Comparison of ENCODE assay signal across 8 cellular contexts in genomic region chr17:29293890-29294579, GRCh38. TPM values are rescaled to one million over a fixed set of nuclear protein-coding genes. Genes with fewer than 3 reads are reported as not detected.
DNase-seq lines count a peak whose midpoint lies in the region; ATAC-seq and TF ChIP-seq lines count a peak whose summit lies in the region.

A gene with protein sequence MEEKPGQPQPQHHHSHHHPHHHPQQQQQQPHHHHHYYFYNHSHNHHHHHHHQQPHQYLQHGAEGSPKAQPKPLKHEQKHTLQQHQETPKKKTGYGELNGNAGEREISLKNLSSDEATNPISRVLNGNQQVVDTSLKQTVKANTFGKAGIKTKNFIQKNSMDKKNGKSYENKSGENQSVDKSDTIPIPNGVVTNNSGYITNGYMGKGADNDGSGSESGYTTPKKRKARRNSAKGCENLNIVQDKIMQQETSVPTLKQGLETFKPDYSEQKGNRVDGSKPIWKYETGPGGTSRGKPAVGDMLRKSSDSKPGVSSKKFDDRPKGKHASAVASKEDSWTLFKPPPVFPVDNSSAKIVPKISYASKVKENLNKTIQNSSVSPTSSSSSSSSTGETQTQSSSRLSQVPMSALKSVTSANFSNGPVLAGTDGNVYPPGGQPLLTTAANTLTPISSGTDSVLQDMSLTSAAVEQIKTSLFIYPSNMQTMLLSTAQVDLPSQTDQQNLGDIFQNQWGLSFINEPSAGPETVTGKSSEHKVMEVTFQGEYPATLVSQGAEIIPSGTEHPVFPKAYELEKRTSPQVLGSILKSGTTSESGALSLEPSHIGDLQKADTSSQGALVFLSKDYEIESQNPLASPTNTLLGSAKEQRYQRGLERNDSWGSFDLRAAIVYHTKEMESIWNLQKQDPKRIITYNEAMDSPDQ (minus strand): TSS chr17:29294148. CDS start chr17:29294059, 89 bp downstream.

- H3K4me1 Mint-ChIP-seq in neural progenitor cell, result peaks cover 25% of the 10 kb centered on the region

- peak; percentile 95 for ATAC-seq in foreskin keratinocyte

- no peaks in the 10 kb centered on the region for H3K27me3 ChIP-seq in foreskin keratinocyte
- no peaks in the 10 kb centered on the region for H3K27me3 ChIP-seq in neural progenitor cell

- H3K9me3 ChIP-seq in neural progenitor cell (ENCODE audit: low read depth), result no peaks in the 10 kb centered on the region

- H3K9ac ChIP-seq in neural progenitor cell, result peak within 1 kb of the TSS; percentile 71

- CTCF ChIA-PET in HEK293T (lab: Yijun Ruan, JAX), result interaction anchor here (1.2 kb wide), 1 partner anchor 76 kb away, joined by 4 read pairs; no protein-coding TSS in a partner anchor

- H3K4me2 ChIP-seq in neural progenitor cell, result peak within 1 kb of the TSS; percentile 96

- H3K27ac ChIP-seq in foreskin keratinocyte (peak within 1 kb of the TSS; percentile 73), neural progenitor cell (peak within 1 kb of the TSS; percentile 96)

- peaks cover 18% of the 10 kb centered on the region for H3K4me1 ChIP-seq in foreskin keratinocyte
- peaks cover 24% of the 10 kb centered on the region for H3K4me1 ChIP-seq in neural progenitor cell

- peaks cover 2% of the 10 kb centered on the region for H3K9me3 Mint-ChIP-seq in neural progenitor cell

- POLR2A ChIA-PET in HEK293T (lab: Yijun Ruan, JAX), result interaction anchor here (0.6 to 2.0 kb wide), 46 partner anchors 9 to 799 kb away, joined by 3 to 33 read pairs (median 4); partner anchors contain the start of gene MYO18A

- TF ChIP-seq CTCF in foreskin keratinocyte (conservative IDR thresholded peaks at IDR 0.05), result no peak
- no peak for TF ChIP-seq CTCF in neural progenitor cell (IDR thresholded peaks at IDR 0.05)

- H3K27me3 Mint-ChIP-seq in neural progenitor cell (ENCODE audit: insufficient read depth, low read depth), result peaks cover 6% of the 10 kb centered on the region

- H3K4me3 ChIP-seq in neural progenitor cell, result peak within 1 kb of the TSS; percentile 89

- in situ Hi-C loops in SK-MEL-5 (cut with HindIII; ENCODE audit: low pct_unique_long_range_greater_than_20kb, low sequenced_read_pairs), result no loop called here

- peak within 1 kb of the TSS; percentile 99 for H3K27ac Mint-ChIP-seq in neural progenitor cell

- H4K20me1 ChIP-seq in neural progenitor cell (ENCODE audit: low read depth), result peaks cover 38% of the 10 kb centered on the region

- DNase-seq in GF-D8 (lab: John Stamatoyannopoulos, UW) (peak; percentile 91), HEK293T (ENCODE audit: extremely low spot score) (peak; percentile 92), MV-4-11 (lab: John Stamatoyannopoulos, UW) (peak; percentile 98), SK-MEL-5 (ENCODE audit: low read depth, low spot score) (peak; percentile 99), foreskin keratinocyte (peak; percentile 84 to 93), neural progenitor cell (ENCODE audit: low spot score) (peak; percentile 99), stromal cell of bone marrow (ENCODE audit: low read depth) (peak; percentile 96)
- peak; percentile 99 for DNase-seq in activated naive CD4-positive, alpha-beta T cell treated with Interleukin-2 at 50 U/mL for 16 hours

- peaks cover 47% of the 10 kb centered on the region for H3K79me2 ChIP-seq in neural progenitor cell (ENCODE audit: low read depth)

- peaks cover 11% of the 10 kb centered on the region for H3K36me3 Mint-ChIP-seq in neural progenitor cell

- H2AFZ ChIP-seq in neural progenitor cell (replicated peaks), result peak within 1 kb of the TSS; percentile 71

- peaks cover 3% of the 10 kb centered on the region for H3K36me3 ChIP-seq in neural progenitor cell

- peaks cover 44% of the 10 kb centered on the region for H3F3A ChIP-seq in neural progenitor cell (ENCODE audit: low read depth)

- H3K4me3 Mint-ChIP-seq in neural progenitor cell, result peak within 1 kb of the TSS; percentile 100

TF ChIP-seq in HEK293T, 16 proteins besides CTCF, POLR2A, EP300 and RAD21:
- peak; percentile 99 for TF ChIP-seq PKNOX1 (IDR thresholded peaks at IDR 0.05)
- TF ChIP-seq TARDBP (IDR thresholded peaks at IDR 0.05), result peak; percentile 21; the same call in 1 of the 2 replicates
- TF ChIP-seq L3MBTL2 (conservative IDR thresholded peaks at IDR 0.05), result peak; percentile 75
- no peak for TF ChIP-seq FOXA1 (IDR thresholded peaks at IDR 0.05)
- TF ChIP-seq ELF4 (IDR thresholded peaks at IDR 0.05), result peak; percentile 78

RNA-seq across cellular contexts. Expression of the gene that starts here (rescaled TPM):
- total RNA-seq in SK-MEL-5 (2014; rRNA removed; shearing (Covaris generic)), result 48.0 and 50.0 TPM in 2 replicates
- 18.6 and 23.9 TPM in 2 replicates for polyA plus RNA-seq in SK-MEL-5 (2015; cell fraction: cytosol; rRNA removed)
- 69.0 and 86.3 TPM in 2 replicates for polyA plus RNA-seq in SK-MEL-5 (2015; cell fraction: nucleus; rRNA removed)
- total RNA-seq in foreskin keratinocyte, result 39.1 and 40.2 TPM in 2 replicates
- 5.3 and 6.6 TPM in 2 replicates for polyA plus RNA-seq in foreskin keratinocyte
- total RNA-seq in neural progenitor cell (ENCODE audit: low replicate concordance), result 56.4 and 90.7 TPM in 2 replicates

Comparison
In these comparisons a context has a peak if more than half of its experiments do, and no peak if none do; other contexts are left out.
1. Peak in every context shown above with its lines: DNase-seq, ATAC-seq, H3K4me3 ChIP-seq and H3K27ac ChIP-seq.